8 cellular contexts compared by ENCODE assay signal in genomic region chr12:48788852-48789775, GRCh38. TPM values are rescaled to one million over a fixed set of nuclear protein-coding genes. Genes with fewer than 3 reads are reported as not detected.
A peak's percentile ranks its signal among the peaks of the same experiment; 100 is the strongest.
DNase-seq lines count a peak whose midpoint lies in the region; ATAC-seq and TF ChIP-seq lines count a peak whose summit lies in the region.

Gene ADCY6, minus strand, starts transcription at chr12:48789089. Its CDS starts 5,655 bp downstream, at chr12:48783434.

- peak within 1 kb of the TSS; percentile 57 for H3K4me3 Mint-ChIP-seq in activated naive CD4-positive, alpha-beta T cell treated with anti-CD3 and anti-CD28 coated beads, Interleukin-2, amount 10 ng/mL, durations not matched to agents 7 days and 5 days
- peak within 1 kb of the TSS; percentile 78 to 82 for H3K4me3 Mint-ChIP-seq in activated T-cell treated with anti-CD3 and anti-CD28 coated beads, Interleukin-2, amount 50 U/mL, for 72 hours
- peak within 1 kb of the TSS; percentile 69 to 87 (median 75) for H3K4me3 Mint-ChIP-seq in naive thymus-derived CD8-positive, alpha-beta T cell

- DNase-seq in activated naive CD4-positive, alpha-beta T cell treated with anti-CD3 and anti-CD28 coated beads, Interleukin-2, amount 10 ng/mL, durations not matched to agents 7 days and 5 days, result no peak
- DNase-seq in activated naive CD4-positive, alpha-beta T cell treated with Interleukin-2 at 50 U/mL for 16 hours, result no peak
- peak; percentile 39 for DNase-seq in LNCaP clone FGC (ENCODE audit: low read depth)
- DNase-seq in activated T-cell treated with anti-CD3 and anti-CD28 coated beads, Interleukin-2, amount 50 U/mL, for 72 hours, result peak; percentile 19
- peak; percentile 56 to 87 for DNase-seq in foreskin fibroblast
- peak in 1 of 10 donors; percentile 2 for DNase-seq in naive thymus-derived CD8-positive, alpha-beta T cell

- POLR2A ChIA-PET in naive thymus-derived CD8-positive, alpha-beta T cell (lab: Charles Lee), result interaction anchor here (0.6 kb wide), 2 partner anchors 20 to 230 kb away, joined by 3 to 5 read pairs; a partner anchor contains a TSS

- H3K4me3 ChIP-seq in LNCaP clone FGC (ENCODE audit: low read depth, low read length), result peak within 1 kb of the TSS; percentile 87
- H3K4me3 ChIP-seq in foreskin fibroblast (ENCODE audit: low read depth in 1 of 2, low read length in 2 of 2), result peak within 1 kb of the TSS; percentile 78 to 82

- ATAC-seq in activated T-cell treated with anti-CD3 and anti-CD28 coated beads, Interleukin-2, amount 50 U/mL, for 72 hours (replicated peaks in 1 of 2), result peak; percentile 45 to 68
- ATAC-seq in naive thymus-derived CD8-positive, alpha-beta T cell, result peak in 1 of 2 donors; percentile 41
- no peak for ATAC-seq in HG03196 (IDR thresholded peaks at IDR 0.05; ENCODE audit: unreplicated experiment)
- ATAC-seq in GM21723 (IDR thresholded peaks at IDR 0.05; ENCODE audit: unreplicated experiment), result no peak

- H3K4me1 Mint-ChIP-seq in activated naive CD4-positive, alpha-beta T cell treated with anti-CD3 and anti-CD28 coated beads, Interleukin-2, amount 10 ng/mL, durations not matched to agents 7 days and 5 days, result peaks cover 2% of the 10 kb centered on the region
- peaks cover 5% of the 10 kb centered on the region for H3K4me1 Mint-ChIP-seq in activated T-cell treated with anti-CD3 and anti-CD28 coated beads, Interleukin-2, amount 50 U/mL, for 72 hours (ENCODE audit: low read depth)
- peaks cover 5 to 22% (median 7%) of the 10 kb centered on the region in 4 donors for H3K4me1 Mint-ChIP-seq in naive thymus-derived CD8-positive, alpha-beta T cell

- peaks cover 66% of the 10 kb centered on the region for H3K27me3 Mint-ChIP-seq in activated naive CD4-positive, alpha-beta T cell treated with anti-CD3 and anti-CD28 coated beads, Interleukin-2, amount 10 ng/mL, durations not matched to agents 7 days and 5 days
- H3K27me3 Mint-ChIP-seq in activated T-cell treated with anti-CD3 and anti-CD28 coated beads, Interleukin-2, amount 50 U/mL, for 72 hours (ENCODE audit: low read depth), result peaks cover 55% of the 10 kb centered on the region
- H3K27me3 Mint-ChIP-seq in naive thymus-derived CD8-positive, alpha-beta T cell, result peaks cover 18 to 61% (median 45%) of the 10 kb centered on the region in 5 donors

- H3K27ac Mint-ChIP-seq in activated naive CD4-positive, alpha-beta T cell treated with anti-CD3 and anti-CD28 coated beads, Interleukin-2, amount 10 ng/mL, durations not matched to agents 7 days and 5 days, result no peak within 1 kb of the TSS
- H3K27ac Mint-ChIP-seq in activated T-cell treated with anti-CD3 and anti-CD28 coated beads, Interleukin-2, amount 50 U/mL, for 72 hours, result no peak within 1 kb of the TSS
- peak within 1 kb of the TSS in 2 of 10 donors; percentile 18 to 79 for H3K27ac Mint-ChIP-seq in naive thymus-derived CD8-positive, alpha-beta T cell

- no peaks in the 10 kb centered on the region for H3K9me3 Mint-ChIP-seq in activated naive CD4-positive, alpha-beta T cell treated with anti-CD3 and anti-CD28 coated beads, Interleukin-2, amount 10 ng/mL, durations not matched to agents 7 days and 5 days
- no peaks in the 10 kb centered on the region for H3K9me3 Mint-ChIP-seq in activated T-cell treated with anti-CD3 and anti-CD28 coated beads, Interleukin-2, amount 50 U/mL, for 72 hours
- no peaks in the 10 kb centered on the region for H3K9me3 Mint-ChIP-seq in naive thymus-derived CD8-positive, alpha-beta T cell

- TF ChIP-seq CTCF in LNCaP clone FGC (IDR thresholded peaks at IDR 0.05; ENCODE audit: control insufficient read depth, extremely low read depth, insufficient read depth) (0 out of 2 replicates have a peak, but pooled peaks have one; percentile 7), foreskin fibroblast (IDR thresholded peaks at IDR 0.05; ENCODE audit: low read depth, low read length) (no peak)

- CTCF ChIA-PET in activated naive CD4-positive, alpha-beta T cell treated with anti-CD3 and anti-CD28 coated beads, Interleukin-2, amount 10 ng/mL, durations not matched to agents 7 days and 5 days (lab: Charles Lee), result interaction anchor here (1.0 to 1.2 kb wide), 2 partner anchors 64 to 245 kb away, joined by 3 read pairs; no protein-coding TSS in a partner anchor

- no peaks in the 10 kb centered on the region for H3K36me3 Mint-ChIP-seq in activated naive CD4-positive, alpha-beta T cell treated with anti-CD3 and anti-CD28 coated beads, Interleukin-2, amount 10 ng/mL, durations not matched to agents 7 days and 5 days
- H3K36me3 Mint-ChIP-seq in activated T-cell treated with anti-CD3 and anti-CD28 coated beads, Interleukin-2, amount 50 U/mL, for 72 hours (ENCODE audit: insufficient read depth in 2 of 2), result no peaks in the 10 kb centered on the region
- H3K36me3 Mint-ChIP-seq in naive thymus-derived CD8-positive, alpha-beta T cell, result peaks cover 0 to 4% (median 0%) of the 10 kb centered on the region in 3 donors

RNA-seq across cellular contexts. Expression of gene ADCY6, which starts in this region (rescaled TPM):
- total RNA-seq in activated T-cell treated with anti-CD3 and anti-CD28 coated beads, Interleukin-2, amount 50 U/mL, for 72 hours, result under 1 TPM; 0.67 to 0.79 TPM
- not detected for total RNA-seq in naive thymus-derived CD8-positive, alpha-beta T cell
- polyA plus RNA-seq in naive thymus-derived CD8-positive, alpha-beta T cell, result not detected

Comparison
In these comparisons a context has a peak if more than half of its experiments do, and no peak if none do; other contexts are left out.
1. Peak in DNase-seq and ATAC-seq in activated T-cell treated with anti-CD3 and anti-CD28 coated beads, Interleukin-2, amount 50 U/mL, for 72 hours; RNA of the gene not detected or under 1 TPM.
2. DNase-seq: peak in LNCaP clone FGC (single experiment) and foreskin fibroblast (2 of 2); none in activated naive CD4-positive, alpha-beta T cell treated with anti-CD3 and anti-CD28 coated beads, Interleukin-2, amount 10 ng/mL, durations not matched to agents 7 days and 5 days (single experiment) and activated naive CD4-positive, alpha-beta T cell treated with Interleukin-2 at 50 U/mL for 16 hours (single experiment).
3. Peak in every context shown above with its lines, with median percentiles within 50 percentile points of each other: H3K4me3 Mint-ChIP-seq.